Comparison of ENCODE assay signal across 23 cellular contexts in the genomic region with DNA sequence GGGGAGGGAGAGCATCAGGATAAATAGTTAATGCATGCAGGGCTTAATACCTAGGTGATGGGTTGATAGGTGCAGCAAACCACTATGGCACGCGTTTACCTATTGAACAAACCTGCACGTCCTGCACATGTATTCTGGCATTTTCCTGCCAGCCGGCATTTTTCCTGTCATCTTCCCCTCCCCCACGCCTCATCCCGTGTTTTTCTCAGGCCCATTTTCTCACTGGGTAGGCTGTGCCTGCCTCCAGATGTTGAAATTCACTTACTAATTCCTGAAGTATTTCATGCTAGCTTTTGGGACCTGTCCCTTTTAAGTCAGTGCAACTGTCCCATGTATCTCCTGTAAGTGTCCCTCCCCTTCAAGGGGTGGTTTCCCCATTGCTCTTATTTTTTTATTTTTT.
"Had no signal": no experiment of that assay in that cellular context is flagged by ENCODE, and none has a peak within 500 bp of the region (broad histone marks: within the 10 kb centered on the region; RNA-seq: fewer than 3 reads in every experiment).

No MANE protein-coding gene starts in this region.

- H3K27me3 ChIP-seq: colonic mucosa, esophagus muscularis mucosa, esophagus squamous epithelium, gastrocnemius medialis, gastroesophageal sphincter, heart left ventricle, heart right ventricle had no signal

- H3K9me3 ChIP-seq: colonic mucosa, esophagus muscularis mucosa, esophagus squamous epithelium, gastrocnemius medialis, gastroesophageal sphincter had no signal

- DNase-seq: colonic mucosa; cortex of kidney; dermis blood vessel endothelial cell; dorsolateral prefrontal cortex; effector CD4-positive, alpha-beta T cell; effector CD8-positive, alpha-beta T cell; effector memory CD4-positive, alpha-beta T cell; effector memory CD8-positive, alpha-beta T cell; endodermal cell; erythroblast; esophagus squamous epithelium; foreskin fibroblast; foreskin keratinocyte; foreskin melanocyte; gastrocnemius medialis; glutamatergic neuron; head of caudate nucleus; heart left ventricle; heart right ventricle had no signal

- H3K4me1 ChIP-seq: colonic mucosa, esophagus muscularis mucosa, esophagus squamous epithelium, foreskin keratinocyte, gastrocnemius medialis, gastroesophageal sphincter, heart left ventricle, heart right ventricle had no signal

- H3K27ac ChIP-seq: colonic mucosa, coronary artery, dorsolateral prefrontal cortex, epithelial cell of prostate, esophagus muscularis mucosa, esophagus squamous epithelium, foreskin keratinocyte, gastrocnemius medialis, gastroesophageal sphincter, heart left ventricle, heart right ventricle had no signal

- H3K4me3 ChIP-seq: colonic mucosa, coronary artery, dorsolateral prefrontal cortex, esophagus muscularis mucosa, esophagus squamous epithelium, gastrocnemius medialis, gastroesophageal sphincter, heart left ventricle, heart right ventricle had no signal

- H3K36me3 ChIP-seq: colonic mucosa, esophagus muscularis mucosa, esophagus squamous epithelium, gastrocnemius medialis, gastroesophageal sphincter, heart left ventricle, heart right ventricle had no signal
